2 cellular contexts compared by ENCODE assay signal in the genomic region with DNA sequence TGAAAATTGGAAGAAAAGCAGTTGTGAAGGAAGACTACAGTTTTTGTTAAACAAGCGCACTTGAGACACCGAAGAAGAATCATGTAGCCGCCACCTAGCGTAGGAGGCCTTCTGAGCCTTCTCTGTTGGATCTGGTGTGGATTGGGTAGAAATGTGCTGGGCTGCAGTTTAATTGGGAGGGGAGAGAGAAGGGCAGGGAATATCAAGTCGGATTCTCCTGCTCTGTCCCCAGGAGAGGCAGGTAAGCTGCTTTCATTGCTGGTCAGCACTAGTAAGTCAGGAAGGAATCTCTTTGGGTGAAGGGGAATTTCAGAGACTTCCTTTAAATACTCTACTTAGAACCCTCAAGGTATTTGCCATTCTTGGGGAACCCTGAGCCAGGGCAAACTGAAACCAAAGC.
TF ChIP-seq lines count a peak whose summit lies in the region.

No MANE protein-coding gene starts in this region.

TF ChIP-seq in GM23338, 12 proteins besides CTCF, POLR2A, EP300 and RAD21 (continued from another document):
- no peak for TF ChIP-seq ZNF462 (CRISPR knock-in tag; IDR thresholded peaks at IDR 0.05)
- TF ChIP-seq POLR2AphosphoS5 (IDR thresholded peaks at IDR 0.05; ENCODE audit: low read depth) = no peak
- TF ChIP-seq, protein P1, sequence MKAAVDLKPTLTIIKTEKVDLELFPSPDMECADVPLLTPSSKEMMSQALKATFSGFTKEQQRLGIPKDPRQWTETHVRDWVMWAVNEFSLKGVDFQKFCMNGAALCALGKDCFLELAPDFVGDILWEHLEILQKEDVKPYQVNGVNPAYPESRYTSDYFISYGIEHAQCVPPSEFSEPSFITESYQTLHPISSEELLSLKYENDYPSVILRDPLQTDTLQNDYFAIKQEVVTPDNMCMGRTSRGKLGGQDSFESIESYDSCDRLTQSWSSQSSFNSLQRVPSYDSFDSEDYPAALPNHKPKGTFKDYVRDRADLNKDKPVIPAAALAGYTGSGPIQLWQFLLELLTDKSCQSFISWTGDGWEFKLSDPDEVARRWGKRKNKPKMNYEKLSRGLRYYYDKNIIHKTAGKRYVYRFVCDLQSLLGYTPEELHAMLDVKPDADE (IDR thresholded peaks at IDR 0.05) = no peak
- no peak for TF ChIP-seq CREB1 (CRISPR knock-in tag; IDR thresholded peaks at IDR 0.05; ENCODE audit: low read depth)
- TF ChIP-seq STAT1 (IDR thresholded peaks at IDR 0.05; ENCODE audit: unreplicated experiment) = no peak
- no peak for TF ChIP-seq NANOG (IDR thresholded peaks at IDR 0.05; ENCODE audit: borderline replicate concordance)
- no peak for TF ChIP-seq EZH2phosphoT487 (IDR thresholded peaks at IDR 0.05; ENCODE audit: unreplicated experiment)
- no peak for TF ChIP-seq ZNF114 (CRISPR knock-in tag; IDR thresholded peaks at IDR 0.05)
- TF ChIP-seq ZNF331 (CRISPR knock-in tag; IDR thresholded peaks at IDR 0.05; ENCODE audit: low read depth) = no peak
TF ChIP-seq in GM23338: peak in this region for 0.

TF ChIP-seq in WTC11, 78 proteins besides CTCF, POLR2A, EP300 and RAD21 (continued from another document):
- TF ChIP-seq, protein P2, sequence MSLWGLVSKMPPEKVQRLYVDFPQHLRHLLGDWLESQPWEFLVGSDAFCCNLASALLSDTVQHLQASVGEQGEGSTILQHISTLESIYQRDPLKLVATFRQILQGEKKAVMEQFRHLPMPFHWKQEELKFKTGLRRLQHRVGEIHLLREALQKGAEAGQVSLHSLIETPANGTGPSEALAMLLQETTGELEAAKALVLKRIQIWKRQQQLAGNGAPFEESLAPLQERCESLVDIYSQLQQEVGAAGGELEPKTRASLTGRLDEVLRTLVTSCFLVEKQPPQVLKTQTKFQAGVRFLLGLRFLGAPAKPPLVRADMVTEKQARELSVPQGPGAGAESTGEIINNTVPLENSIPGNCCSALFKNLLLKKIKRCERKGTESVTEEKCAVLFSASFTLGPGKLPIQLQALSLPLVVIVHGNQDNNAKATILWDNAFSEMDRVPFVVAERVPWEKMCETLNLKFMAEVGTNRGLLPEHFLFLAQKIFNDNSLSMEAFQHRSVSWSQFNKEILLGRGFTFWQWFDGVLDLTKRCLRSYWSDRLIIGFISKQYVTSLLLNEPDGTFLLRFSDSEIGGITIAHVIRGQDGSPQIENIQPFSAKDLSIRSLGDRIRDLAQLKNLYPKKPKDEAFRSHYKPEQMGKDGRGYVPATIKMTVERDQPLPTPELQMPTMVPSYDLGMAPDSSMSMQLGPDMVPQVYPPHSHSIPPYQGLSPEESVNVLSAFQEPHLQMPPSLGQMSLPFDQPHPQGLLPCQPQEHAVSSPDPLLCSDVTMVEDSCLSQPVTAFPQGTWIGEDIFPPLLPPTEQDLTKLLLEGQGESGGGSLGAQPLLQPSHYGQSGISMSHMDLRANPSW (CRISPR knock-in tag; conservative IDR thresholded peaks at IDR 0.05; ENCODE audit: low read depth) = no peak
- no peak for TF ChIP-seq ZNF138 (CRISPR knock-in tag; conservative IDR thresholded peaks at IDR 0.05)
- TF ChIP-seq HMGA2 (CRISPR knock-in tag; IDR thresholded peaks at IDR 0.05) = no peak
- no peak for TF ChIP-seq ERG (CRISPR knock-in tag; IDR thresholded peaks at IDR 0.05)
- TF ChIP-seq ZNF512 (CRISPR knock-in tag; IDR thresholded peaks at IDR 0.05; ENCODE audit: borderline replicate concordance) = no peak
- TF ChIP-seq GABPB1 (CRISPR knock-in tag; IDR thresholded peaks at IDR 0.05) = no peak
